ENCODE assay signal across 25 cellular contexts in genomic region chr5:154971501-154971900, GRCh38. TPM values are rescaled to one million over a fixed set of nuclear protein-coding genes. Genes with fewer than 3 reads are reported as not detected.
DNase-seq lines count a peak whose midpoint lies in the region; TF ChIP-seq lines count a peak whose summit lies in the region.
"Had no signal": no experiment of that assay in that cellular context is flagged by ENCODE, and none has a peak within 500 bp of the region (broad histone marks: within the 10 kb centered on the region; RNA-seq: fewer than 3 reads in every experiment).

No MANE protein-coding gene starts in this region.

- no peaks in the 10 kb centered on the region for H4K20me1 ChIP-seq in OCI-LY7 (ENCODE audit: insufficient read depth, low read length)

- intact Hi-C loops in OCI-LY7 (cut with micrococcal nuclease; ENCODE audit: unreplicated experiment), result no loop called here
- intact Hi-C loops in activated CD4-positive, alpha-beta memory T cell treated with anti-CD3 and anti-CD28 coated beads for 36 hours (cut with micrococcal nuclease), result no loop called here

- H3K4me3 ChIP-seq in AG10803 (ENCODE audit: low read length) (no peak overlapping the region), OCI-LY7 (ENCODE audit: low read depth, low read length, poor library complexity, severe bottlenecking) (no peak overlapping the region), astrocyte of the spinal cord (ENCODE audit: low read depth, low read length) (no peak overlapping the region), fibroblast of pulmonary artery (replicated peaks; ENCODE audit: low read depth, low read length) (no peak overlapping the region)
- H3K4me3 ChIP-seq: GM23338, K562, SJCRH30 had no signal

- TF ChIP-seq CTCF in AG10803 (conservative IDR thresholded peaks at IDR 0.05; ENCODE audit: low read length), result no peak
- no peak for TF ChIP-seq CTCF in OCI-LY7 (conservative IDR thresholded peaks at IDR 0.05; ENCODE audit: low read length)
- TF ChIP-seq CTCF in astrocyte of the spinal cord (IDR thresholded peaks at IDR 0.05; ENCODE audit: low read depth, low read length), result no peak
- TF ChIP-seq CTCF in fibroblast of pulmonary artery (IDR thresholded peaks at IDR 0.05; ENCODE audit: low read length, missing control alignments), result no peak
- no peak for TF ChIP-seq CTCF in GM20000 (IDR thresholded peaks at IDR 0.05; ENCODE audit: extremely low read depth, missing control alignments)

- DNase-seq in AG10803 (ENCODE audit: low read depth) (peak; percentile 80), OCI-LY7 (ENCODE audit: low spot score) (no peak), astrocyte of the spinal cord (ENCODE audit: low read depth, low spot score) (peak; percentile 9), fibroblast of pulmonary artery (ENCODE audit: low read depth) (peak; percentile 66), NCI-H2081 (lab: John Stamatoyannopoulos, UW) (no peak), cerebellar nuclear complex (lab: John Stamatoyannopoulos, UW) (no peak), GM20000 (ENCODE audit: low spot score) (no peak)
- no peak for DNase-seq in activated CD4-positive, alpha-beta memory T cell treated with anti-CD3 and anti-CD28 coated beads for 36 hours
- DNase-seq: Caco-2; CD8-positive, alpha-beta T cell; H9; Kasumi-1; NCI-H1105; NCI-H1436 treated with DMSO at 0.1 percent for 48 hours; NCI-H1930; NCI-H446; NCI-H524 treated with DMSO at 0.1 percent for 48 hours; NCI-H774; SJCRH30 had no signal

- no peak overlapping the region for H2AFZ ChIP-seq in OCI-LY7 (ENCODE audit: low read length)
- H2AFZ ChIP-seq: GM23338 had no signal

- peaks cover 20% of the 10 kb centered on the region for H3K36me3 Mint-ChIP-seq in activated CD4-positive, alpha-beta memory T cell treated with anti-CD3 and anti-CD28 coated beads for 36 hours

- in situ Hi-C loops in astrocyte of the spinal cord (cut with HindIII; ENCODE audit: low sequenced_read_pairs), result no loop called here

- H3K9me3 ChIP-seq in OCI-LY7 (ENCODE audit: low read length), result no peaks in the 10 kb centered on the region
- H3K9me3 ChIP-seq: Caco-2, SJCRH30 had no signal

- H3K4me3 Mint-ChIP-seq in activated CD4-positive, alpha-beta memory T cell treated with anti-CD3 and anti-CD28 coated beads for 36 hours, result no peak overlapping the region
- H3K4me3 Mint-ChIP-seq: B cell; CD8-positive, alpha-beta T cell; GM23338; H9 had no signal

- H3K4me2 ChIP-seq in OCI-LY7 (ENCODE audit: low read length), result no peak overlapping the region
- H3K4me2 ChIP-seq: GM23338 had no signal

- POLR2A ChIA-PET in OCI-LY7 (lab: Charles Lee), result interaction anchor here (1.2 kb wide), 1 partner anchor 10 kb away, joined by 3 read pairs; no protein-coding TSS in a partner anchor
- POLR2A ChIA-PET in activated CD4-positive, alpha-beta memory T cell treated with anti-CD3 and anti-CD28 coated beads for 36 hours (lab: Charles Lee), result no interaction called here

- H3K27me3 Mint-ChIP-seq in activated CD4-positive, alpha-beta memory T cell treated with anti-CD3 and anti-CD28 coated beads for 36 hours, result no peaks in the 10 kb centered on the region
- H3K27me3 Mint-ChIP-seq: B cell had no signal

- H3K36me3 ChIP-seq in OCI-LY7 (ENCODE audit: insufficient read depth, low read length), result peaks cover 41% of the 10 kb centered on the region

- H3K4me1 ChIP-seq in OCI-LY7 (ENCODE audit: insufficient read depth, low read length, poor library complexity, severe bottlenecking), result no peaks in the 10 kb centered on the region
- H3K4me1 ChIP-seq: Caco-2, SJCRH30 had no signal

- no peak overlapping the region for H3K27ac Mint-ChIP-seq in activated CD4-positive, alpha-beta memory T cell treated with anti-CD3 and anti-CD28 coated beads for 36 hours
- H3K27ac Mint-ChIP-seq: B cell, GM23338, H9 had no signal

- H3K4me1 Mint-ChIP-seq in activated CD4-positive, alpha-beta memory T cell treated with anti-CD3 and anti-CD28 coated beads for 36 hours (ENCODE audit: low read depth), result no peaks in the 10 kb centered on the region
- H3K4me1 Mint-ChIP-seq: B cell, GM23338, H9 had no signal

- peaks cover 8% of the 10 kb centered on the region for H3K9me3 Mint-ChIP-seq in activated CD4-positive, alpha-beta memory T cell treated with anti-CD3 and anti-CD28 coated beads for 36 hours
- H3K9me3 Mint-ChIP-seq: CD8-positive, alpha-beta T cell; H9 had no signal

- no peak overlapping the region for H3K27ac ChIP-seq in OCI-LY7 (ENCODE audit: low read depth, low read length, poor library complexity, severe bottlenecking)
- H3K27ac ChIP-seq: C4-2B, SJCRH30 had no signal

- CTCF ChIA-PET in OCI-LY7 (lab: Charles Lee; ENCODE audit: unreplicated experiment), result no interaction called here
- CTCF ChIA-PET in activated CD4-positive, alpha-beta memory T cell treated with anti-CD3 and anti-CD28 coated beads for 36 hours (lab: Charles Lee), result interaction anchor here (1.2 kb wide), 1 partner anchor 25 kb away, joined by 4 read pairs; no protein-coding TSS in a partner anchor

- no peaks in the 10 kb centered on the region for H3K9me2 ChIP-seq in OCI-LY7 (ENCODE audit: insufficient read depth, low read length)

- no peaks in the 10 kb centered on the region for H3K79me2 ChIP-seq in OCI-LY7 (ENCODE audit: insufficient read depth, low read depth, low read length)

- TSS peak; percentile 19 for BruUV-seq in OCI-LY7 (replicated peaks; lab: Mats Ljungman, UMichigan)

RNA-seq across cellular contexts. Expression of gene MRPL22, which starts 30.6 kb away (rescaled TPM):
- total RNA-seq in OCI-LY7 (2014; rRNA removed; shearing (Covaris generic)), result 34.0 and 48.9 TPM in 2 replicates
- 91.8 and 94.4 TPM in 2 replicates for total RNA-seq in OCI-LY7 (2022)
- 10 to 100 TPM; 80.8 to 82.2 TPM for total RNA-seq in activated CD4-positive, alpha-beta memory T cell treated with anti-CD3 and anti-CD28 coated beads for 36 hours

RNA-seq across cellular contexts. Expression of gene GEMIN5, which starts 33.5 kb away (rescaled TPM):
- total RNA-seq in OCI-LY7 (2014; rRNA removed; shearing (Covaris generic)), result 17.9 and 20.1 TPM in 2 replicates
- 20.6 and 25.6 TPM in 2 replicates for total RNA-seq in OCI-LY7 (2022)
- 10 to 100 TPM; 25.5 to 27.4 TPM for total RNA-seq in activated CD4-positive, alpha-beta memory T cell treated with anti-CD3 and anti-CD28 coated beads for 36 hours

RNA-seq across cellular contexts. Expression of gene KIF4B, which starts 42.1 kb away (rescaled TPM):
- total RNA-seq in OCI-LY7 (2014; rRNA removed; shearing (Covaris generic)), result not detected in 2 replicates
- total RNA-seq in OCI-LY7 (2022), result not detected in 2 replicates
- under 1 TPM; 0.05 TPM for total RNA-seq in activated CD4-positive, alpha-beta memory T cell treated with anti-CD3 and anti-CD28 coated beads for 36 hours
- total RNA-seq: B cell; CD8-positive, alpha-beta T cell; GM23338; HT1080; PC-3 had no signal

Comparison
In these comparisons a context has a peak if more than half of its experiments do, and no peak if none do; other contexts are left out.
1. DNase-seq: peak in AG10803 (single experiment), astrocyte of the spinal cord (single experiment) and fibroblast of pulmonary artery (single experiment); none in OCI-LY7 (single experiment), NCI-H2081 (0 of 2), cerebellar nuclear complex (0 of 2), GM20000 (single experiment) and activated CD4-positive, alpha-beta memory T cell treated with anti-CD3 and anti-CD28 coated beads for 36 hours (single experiment).